1 cellular context compared by ENCODE assay signal in genomic region chr19:45079063-45079910, GRCh38.
TF ChIP-seq lines count a peak whose summit lies in the region.

Gene GEMIN7, plus strand, starts transcription at chr19:45079260. Its CDS starts 10,855 bp downstream, at chr19:45090115.

TF ChIP-seq in H1, 55 proteins besides CTCF, POLR2A, EP300 and RAD21:
- TF ChIP-seq RBBP5 (IDR thresholded peaks at IDR 0.05; ENCODE audit: borderline replicate concordance, low read depth, low read length) (no peak), TAF1 (IDR thresholded peaks at IDR 0.05; ENCODE audit: low read depth, low read length) (peak; percentile 90), CEBPB (IDR thresholded peaks at IDR 0.05; ENCODE audit: low read depth, low read length) (no peak), GABPA (IDR thresholded peaks at IDR 0.05; ENCODE audit: borderline replicate concordance, insufficient read depth, low read length) (peak; percentile 99), FOSL1 (IDR thresholded peaks at IDR 0.05; ENCODE audit: insufficient read depth, low read depth, low read length) (0 out of 2 replicates have a peak, but pooled peaks have one; percentile 28), NANOG (IDR thresholded peaks at IDR 0.05; ENCODE audit: insufficient read depth, low read depth, low read length, poor library complexity, severe bottlenecking) (peak; percentile 35), HDAC6 (IDR thresholded peaks at IDR 0.05; ENCODE audit: low read depth, low read length) (no peak), POU5F1 (IDR thresholded peaks at IDR 0.05; ENCODE audit: low read depth, low read length) (no peak), PHF8 (conservative IDR thresholded peaks at IDR 0.05; ENCODE audit: low read depth, low read length) (peak; percentile 80), TCF12 (IDR thresholded peaks at IDR 0.05; ENCODE audit: low read depth, low read length) (0 out of 2 replicates have a peak, but pooled peaks have one; percentile 63), CHD1 (IDR thresholded peaks at IDR 0.05; ENCODE audit: low read depth, low read length) (0 out of 2 replicates have a peak, but pooled peaks have one; percentile 21), E2F6 (IDR thresholded peaks at IDR 0.05) (peak; percentile 78), CBX5 (IDR thresholded peaks at IDR 0.05; ENCODE audit: low read depth, low read length) (no peak), SRF (IDR thresholded peaks at IDR 0.05; ENCODE audit: low read depth, low read length) (peak; percentile 65; the same call in 1 of the 2 replicates), HDAC2 (IDR thresholded peaks at IDR 0.05; ENCODE audit: borderline replicate concordance in 1 of 2, low read depth in 2 of 2, low read length in 2 of 2) (peak in 1 of 2 experiments; percentile 91; a peak in 2 of 4 replicates), RNF2 (IDR thresholded peaks at IDR 0.05; ENCODE audit: borderline replicate concordance, low read depth, low read length, missing control alignments, poor library complexity, severe bottlenecking) (no peak), KDM4A (IDR thresholded peaks at IDR 0.05; ENCODE audit: low read depth, low read length, severe bottlenecking) (no peak), JUND (IDR thresholded peaks at IDR 0.05; ENCODE audit: low read length) (no peak), RFX5 (IDR thresholded peaks at IDR 0.05; ENCODE audit: borderline replicate concordance, low read depth, low read length) (no peak), ZNF274 (IDR thresholded peaks at IDR 0.05; ENCODE audit: borderline replicate concordance, extremely low read depth, low read length) (no peak), CREB1 (IDR thresholded peaks at IDR 0.05) (peak; percentile 29; the same call in 1 of the 2 replicates), SIRT6 (IDR thresholded peaks at IDR 0.05; ENCODE audit: low read length) (no peak), BCL11A (IDR thresholded peaks at IDR 0.05; ENCODE audit: low read depth in 2 of 2, low read length in 2 of 2) (no peak), BACH1 (IDR thresholded peaks at IDR 0.05; ENCODE audit: low read length) (no peak), YY1 (IDR thresholded peaks at IDR 0.05; ENCODE audit: low read depth, low read length) (peak; percentile 65; the same call in 1 of the 2 replicates), MAX (IDR thresholded peaks at IDR 0.05) (peak; percentile 97), SAP30 (IDR thresholded peaks at IDR 0.05; ENCODE audit: insufficient read depth, insufficient replicate concordance, low read length) (no peak), MAFK (IDR thresholded peaks at IDR 0.05; ENCODE audit: low read depth, low read length) (no peak), CHD2 (IDR thresholded peaks at IDR 0.05; ENCODE audit: low read length) (no peak), SP4 (IDR thresholded peaks at IDR 0.05; ENCODE audit: low read length) (no peak), USF2 (IDR thresholded peaks at IDR 0.05; ENCODE audit: low read length) (peak; percentile 79), KDM5A (IDR thresholded peaks at IDR 0.05; ENCODE audit: low read length) (peak; percentile 54), POLR2AphosphoS5 (IDR thresholded peaks at IDR 0.05; ENCODE audit: low read depth, low read length) (peak; percentile 72), TBP (IDR thresholded peaks at IDR 0.05; ENCODE audit: low read depth, low read length) (peak; percentile 70; the same call in 1 of the 2 replicates), GTF2F1 (IDR thresholded peaks at IDR 0.05; ENCODE audit: borderline replicate concordance, low read depth, low read length) (no peak; the same call in 1 of the 2 replicates), SIN3A (conservative IDR thresholded peaks at IDR 0.05 in 1 of 2, IDR thresholded peaks at IDR 0.05 in 1 of 2; ENCODE audit: low read depth in 1 of 2, low read length in 2 of 2) (peak in 1 of 2 experiments; percentile 97; a peak in 2 of 4 replicates), JUN (IDR thresholded peaks at IDR 0.05; ENCODE audit: low read depth, low read length) (no peak), TEAD4 (IDR thresholded peaks at IDR 0.05; ENCODE audit: low read depth, low read length) (no peak), SP2 (IDR thresholded peaks at IDR 0.05; ENCODE audit: low read length) (no peak), SUZ12 (IDR thresholded peaks at IDR 0.05; ENCODE audit: low read length) (no peak), EZH2 (IDR thresholded peaks at IDR 0.05; ENCODE audit: low read depth, low read length, severe bottlenecking) (no peak), RXRA (IDR thresholded peaks at IDR 0.05; ENCODE audit: insufficient read depth, low read depth, low read length) (no peak), CTBP2 (IDR thresholded peaks at IDR 0.05; ENCODE audit: borderline replicate concordance, insufficient read depth, insufficient read length, low read length) (peak; percentile 63), SP1 (IDR thresholded peaks at IDR 0.05; ENCODE audit: low read depth, low read length) (peak; percentile 46; the same call in 1 of the 2 replicates), SIX5 (IDR thresholded peaks at IDR 0.05; ENCODE audit: low read depth, low read length) (peak; percentile 23; the same call in 1 of the 2 replicates), TAF7 (optimal IDR thresholded peaks at IDR 0.05; ENCODE audit: borderline replicate concordance, low read depth, low read length) (peak; percentile 88), ATF3 (IDR thresholded peaks at IDR 0.05; ENCODE audit: insufficient read depth, low read depth, low read length) (no peak; the same call in 1 of the 2 replicates), ASH2L (IDR thresholded peaks at IDR 0.05; ENCODE audit: low read length) (peak; percentile 79), CBX8 (IDR thresholded peaks at IDR 0.05; ENCODE audit: borderline replicate concordance, low read depth, low read length) (no peak), KDM1A (IDR thresholded peaks at IDR 0.05; ENCODE audit: borderline replicate concordance, low read length) (no peak), EGR1 (IDR thresholded peaks at IDR 0.05; ENCODE audit: borderline replicate concordance, low read depth, low read length) (peak; percentile 80; the same call in 1 of the 2 replicates), BRCA1 (IDR thresholded peaks at IDR 0.05; ENCODE audit: low read depth, low read length) (no peak), NRF1 (IDR thresholded peaks at IDR 0.05; ENCODE audit: low read depth, low read length) (no peak)
- TF ChIP-seq, protein P1, sequence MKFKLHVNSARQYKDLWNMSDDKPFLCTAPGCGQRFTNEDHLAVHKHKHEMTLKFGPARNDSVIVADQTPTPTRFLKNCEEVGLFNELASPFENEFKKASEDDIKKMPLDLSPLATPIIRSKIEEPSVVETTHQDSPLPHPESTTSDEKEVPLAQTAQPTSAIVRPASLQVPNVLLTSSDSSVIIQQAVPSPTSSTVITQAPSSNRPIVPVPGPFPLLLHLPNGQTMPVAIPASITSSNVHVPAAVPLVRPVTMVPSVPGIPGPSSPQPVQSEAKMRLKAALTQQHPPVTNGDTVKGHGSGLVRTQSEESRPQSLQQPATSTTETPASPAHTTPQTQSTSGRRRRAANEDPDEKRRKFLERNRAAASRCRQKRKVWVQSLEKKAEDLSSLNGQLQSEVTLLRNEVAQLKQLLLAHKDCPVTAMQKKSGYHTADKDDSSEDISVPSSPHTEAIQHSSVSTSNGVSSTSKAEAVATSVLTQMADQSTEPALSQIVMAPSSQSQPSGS (IDR thresholded peaks at IDR 0.05; ENCODE audit: low read length), result no peak
- TF ChIP-seq, protein P2, sequence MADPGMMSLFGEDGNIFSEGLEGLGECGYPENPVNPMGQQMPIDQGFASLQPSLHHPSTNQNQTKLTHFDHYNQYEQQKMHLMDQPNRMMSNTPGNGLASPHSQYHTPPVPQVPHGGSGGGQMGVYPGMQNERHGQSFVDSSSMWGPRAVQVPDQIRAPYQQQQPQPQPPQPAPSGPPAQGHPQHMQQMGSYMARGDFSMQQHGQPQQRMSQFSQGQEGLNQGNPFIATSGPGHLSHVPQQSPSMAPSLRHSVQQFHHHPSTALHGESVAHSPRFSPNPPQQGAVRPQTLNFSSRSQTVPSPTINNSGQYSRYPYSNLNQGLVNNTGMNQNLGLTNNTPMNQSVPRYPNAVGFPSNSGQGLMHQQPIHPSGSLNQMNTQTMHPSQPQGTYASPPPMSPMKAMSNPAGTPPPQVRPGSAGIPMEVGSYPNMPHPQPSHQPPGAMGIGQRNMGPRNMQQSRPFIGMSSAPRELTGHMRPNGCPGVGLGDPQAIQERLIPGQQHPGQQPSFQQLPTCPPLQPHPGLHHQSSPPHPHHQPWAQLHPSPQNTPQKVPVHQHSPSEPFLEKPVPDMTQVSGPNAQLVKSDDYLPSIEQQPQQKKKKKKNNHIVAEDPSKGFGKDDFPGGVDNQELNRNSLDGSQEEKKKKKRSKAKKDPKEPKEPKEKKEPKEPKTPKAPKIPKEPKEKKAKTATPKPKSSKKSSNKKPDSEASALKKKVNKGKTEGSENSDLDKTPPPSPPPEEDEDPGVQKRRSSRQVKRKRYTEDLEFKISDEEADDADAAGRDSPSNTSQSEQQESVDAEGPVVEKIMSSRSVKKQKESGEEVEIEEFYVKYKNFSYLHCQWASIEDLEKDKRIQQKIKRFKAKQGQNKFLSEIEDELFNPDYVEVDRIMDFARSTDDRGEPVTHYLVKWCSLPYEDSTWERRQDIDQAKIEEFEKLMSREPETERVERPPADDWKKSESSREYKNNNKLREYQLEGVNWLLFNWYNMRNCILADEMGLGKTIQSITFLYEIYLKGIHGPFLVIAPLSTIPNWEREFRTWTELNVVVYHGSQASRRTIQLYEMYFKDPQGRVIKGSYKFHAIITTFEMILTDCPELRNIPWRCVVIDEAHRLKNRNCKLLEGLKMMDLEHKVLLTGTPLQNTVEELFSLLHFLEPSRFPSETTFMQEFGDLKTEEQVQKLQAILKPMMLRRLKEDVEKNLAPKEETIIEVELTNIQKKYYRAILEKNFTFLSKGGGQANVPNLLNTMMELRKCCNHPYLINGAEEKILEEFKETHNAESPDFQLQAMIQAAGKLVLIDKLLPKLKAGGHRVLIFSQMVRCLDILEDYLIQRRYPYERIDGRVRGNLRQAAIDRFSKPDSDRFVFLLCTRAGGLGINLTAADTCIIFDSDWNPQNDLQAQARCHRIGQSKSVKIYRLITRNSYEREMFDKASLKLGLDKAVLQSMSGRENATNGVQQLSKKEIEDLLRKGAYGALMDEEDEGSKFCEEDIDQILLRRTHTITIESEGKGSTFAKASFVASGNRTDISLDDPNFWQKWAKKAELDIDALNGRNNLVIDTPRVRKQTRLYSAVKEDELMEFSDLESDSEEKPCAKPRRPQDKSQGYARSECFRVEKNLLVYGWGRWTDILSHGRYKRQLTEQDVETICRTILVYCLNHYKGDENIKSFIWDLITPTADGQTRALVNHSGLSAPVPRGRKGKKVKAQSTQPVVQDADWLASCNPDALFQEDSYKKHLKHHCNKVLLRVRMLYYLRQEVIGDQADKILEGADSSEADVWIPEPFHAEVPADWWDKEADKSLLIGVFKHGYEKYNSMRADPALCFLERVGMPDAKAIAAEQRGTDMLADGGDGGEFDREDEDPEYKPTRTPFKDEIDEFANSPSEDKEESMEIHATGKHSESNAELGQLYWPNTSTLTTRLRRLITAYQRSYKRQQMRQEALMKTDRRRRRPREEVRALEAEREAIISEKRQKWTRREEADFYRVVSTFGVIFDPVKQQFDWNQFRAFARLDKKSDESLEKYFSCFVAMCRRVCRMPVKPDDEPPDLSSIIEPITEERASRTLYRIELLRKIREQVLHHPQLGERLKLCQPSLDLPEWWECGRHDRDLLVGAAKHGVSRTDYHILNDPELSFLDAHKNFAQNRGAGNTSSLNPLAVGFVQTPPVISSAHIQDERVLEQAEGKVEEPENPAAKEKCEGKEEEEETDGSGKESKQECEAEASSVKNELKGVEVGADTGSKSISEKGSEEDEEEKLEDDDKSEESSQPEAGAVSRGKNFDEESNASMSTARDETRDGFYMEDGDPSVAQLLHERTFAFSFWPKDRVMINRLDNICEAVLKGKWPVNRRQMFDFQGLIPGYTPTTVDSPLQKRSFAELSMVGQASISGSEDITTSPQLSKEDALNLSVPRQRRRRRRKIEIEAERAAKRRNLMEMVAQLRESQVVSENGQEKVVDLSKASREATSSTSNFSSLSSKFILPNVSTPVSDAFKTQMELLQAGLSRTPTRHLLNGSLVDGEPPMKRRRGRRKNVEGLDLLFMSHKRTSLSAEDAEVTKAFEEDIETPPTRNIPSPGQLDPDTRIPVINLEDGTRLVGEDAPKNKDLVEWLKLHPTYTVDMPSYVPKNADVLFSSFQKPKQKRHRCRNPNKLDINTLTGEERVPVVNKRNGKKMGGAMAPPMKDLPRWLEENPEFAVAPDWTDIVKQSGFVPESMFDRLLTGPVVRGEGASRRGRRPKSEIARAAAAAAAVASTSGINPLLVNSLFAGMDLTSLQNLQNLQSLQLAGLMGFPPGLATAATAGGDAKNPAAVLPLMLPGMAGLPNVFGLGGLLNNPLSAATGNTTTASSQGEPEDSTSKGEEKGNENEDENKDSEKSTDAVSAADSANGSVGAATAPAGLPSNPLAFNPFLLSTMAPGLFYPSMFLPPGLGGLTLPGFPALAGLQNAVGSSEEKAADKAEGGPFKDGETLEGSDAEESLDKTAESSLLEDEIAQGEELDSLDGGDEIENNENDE (IDR thresholded peaks at IDR 0.05; ENCODE audit: insufficient replicate concordance, low read length), result no peak
TF ChIP-seq in H1: peak in this region for 24.
